ENCODE assay signal across 1 cellular context in genomic region chr4:101019941-101020401, GRCh38.
A peak's percentile ranks its signal among the peaks of the same experiment; 100 is the strongest.
TF ChIP-seq lines count a peak whose summit lies in the region.

No MANE protein-coding gene starts in this region.

TF ChIP-seq in GM12878, 131 proteins besides CTCF, POLR2A, EP300 and RAD21 (continued from another document):
- TF ChIP-seq ZBTB40 (IDR thresholded peaks at IDR 0.05; ENCODE audit: borderline replicate concordance) (peak; percentile 38; the same call in 1 of the 2 replicates), SMC3 (IDR thresholded peaks at IDR 0.05; ENCODE audit: borderline replicate concordance, low read length) (no peak), RCOR1 (conservative IDR thresholded peaks at IDR 0.05; ENCODE audit: low read depth, low read length) (no peak), ZNF384 (IDR thresholded peaks at IDR 0.05; ENCODE audit: borderline replicate concordance, low read depth, low read length) (peak; percentile 75; the same call in 1 of the 2 replicates)
